Comparison of ENCODE assay signal across 8 cellular contexts in the genomic region with DNA sequence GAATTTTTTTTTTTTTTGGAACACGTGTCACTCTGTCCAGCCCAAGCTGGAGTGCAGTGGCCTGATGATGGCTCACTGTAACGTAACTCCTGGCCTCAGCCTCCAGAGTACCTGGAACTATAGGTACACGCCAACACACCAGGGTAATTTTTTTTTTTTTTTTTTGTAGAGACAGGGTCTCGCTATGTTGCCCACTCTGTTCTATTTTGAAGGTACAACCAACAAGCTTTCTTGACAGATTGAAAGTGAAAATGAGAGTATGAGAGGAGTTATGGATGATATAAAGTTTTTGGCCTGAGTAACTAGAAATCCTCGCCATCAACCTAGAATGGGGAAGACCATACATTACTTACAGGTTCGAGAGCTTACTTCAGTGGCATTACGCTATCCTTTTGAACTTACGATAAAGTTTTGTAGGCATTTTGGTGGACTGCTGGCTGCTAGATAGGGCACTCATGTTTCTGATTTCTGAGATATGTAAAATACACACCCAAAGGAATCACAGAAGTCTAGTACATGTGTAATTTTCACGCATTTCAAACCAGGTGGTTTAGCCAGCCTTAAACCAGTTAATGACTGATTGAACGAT. TPM values are rescaled to one million over a fixed set of nuclear protein-coding genes. Genes with fewer than 3 reads are reported as not detected.
A peak's percentile ranks its signal among the peaks of the same experiment; 100 is the strongest.
DNase-seq lines count a peak whose midpoint lies in the region; ATAC-seq and TF ChIP-seq lines count a peak whose summit lies in the region.

No MANE protein-coding gene starts in this region.

- H3F3A ChIP-seq in PC-3 (ENCODE audit: low read length, unreplicated experiment): no peaks in the 10 kb centered on the region

- peak overlapping the region; percentile 82 for H3K4me3 Mint-ChIP-seq in activated naive CD4-positive, alpha-beta T cell treated with anti-CD3 and anti-CD28 coated beads, Interleukin-2, amount 10 ng/mL, durations not matched to agents 7 days and 5 days
- peak overlapping the region; percentile 92 for H3K4me3 Mint-ChIP-seq in natural killer cell

- TF ChIP-seq CTCF in PC-3 (conservative IDR thresholded peaks at IDR 0.05; ENCODE audit: low read depth, low read length) (no peak), natural killer cell (IDR thresholded peaks at IDR 0.05) (no peak)

- no peaks in the 10 kb centered on the region for H3K9me2 ChIP-seq in PC-3 (replicated peaks; ENCODE audit: low read length)

- peak overlapping the region; percentile 100 for H3K4me2 ChIP-seq in PC-3 (ENCODE audit: low read length)

- no peaks in the 10 kb centered on the region for H3K27me3 Mint-ChIP-seq in activated naive CD4-positive, alpha-beta T cell treated with anti-CD3 and anti-CD28 coated beads, Interleukin-2, amount 10 ng/mL, durations not matched to agents 7 days and 5 days
- no peaks in the 10 kb centered on the region for H3K27me3 Mint-ChIP-seq in natural killer cell (ENCODE audit: low read depth in 2 of 2)

- peaks cover 41% of the 10 kb centered on the region for H3K36me3 Mint-ChIP-seq in activated naive CD4-positive, alpha-beta T cell treated with anti-CD3 and anti-CD28 coated beads, Interleukin-2, amount 10 ng/mL, durations not matched to agents 7 days and 5 days
- no peaks in the 10 kb centered on the region for H3K36me3 Mint-ChIP-seq in natural killer cell

- H3K9me3 ChIP-seq in PC-3 (ENCODE audit: low read length) (no peaks in the 10 kb centered on the region), duodenal mucosa (ENCODE audit: control insufficient read depth in 1 of 2, low read length in 2 of 2) (no peaks in the 10 kb centered on the region)

- BruUV-seq in PC-3 (replicated peaks; lab: Mats Ljungman, UMichigan): TSS peak; percentile 84

- DNase-seq in activated naive CD4-positive, alpha-beta T cell treated with anti-CD3 and anti-CD28 coated beads, Interleukin-2, amount 10 ng/mL, durations not matched to agents 7 days and 5 days: no peak
- no peak for DNase-seq in activated naive CD4-positive, alpha-beta T cell (lab: John Stamatoyannopoulos, UW)
- DNase-seq in PC-3: peak; percentile 34
- no peak for DNase-seq in natural killer cell
- DNase-seq in iPS-NIHi11 (ENCODE audit: low spot score): no peak

- H4K20me1 ChIP-seq in PC-3 (ENCODE audit: low read length): peaks cover 4% of the 10 kb centered on the region; the same call in 1 of the 2 replicates

- CTCF ChIA-PET in activated naive CD4-positive, alpha-beta T cell treated with anti-CD3 and anti-CD28 coated beads, Interleukin-2, amount 10 ng/mL, durations not matched to agents 7 days and 5 days (lab: Charles Lee): interaction anchor here (0.9 to 1.5 kb wide), 7 partner anchors 8 to 122 kb away, joined by 3 to 5 read pairs (median 3); a partner anchor contains a TSS
- CTCF ChIA-PET in PC-3 (lab: Charles Lee): interaction anchor here (0.7 kb wide), 1 partner anchor 193 kb away, joined by 3 read pairs; no protein-coding TSS in a partner anchor

- H3K4me1 Mint-ChIP-seq in activated naive CD4-positive, alpha-beta T cell treated with anti-CD3 and anti-CD28 coated beads, Interleukin-2, amount 10 ng/mL, durations not matched to agents 7 days and 5 days: peaks cover 54% of the 10 kb centered on the region
- peaks cover 41 to 49% of the 10 kb centered on the region in 2 donors for H3K4me1 Mint-ChIP-seq in natural killer cell

- peak overlapping the region; percentile 95 for H3K27ac Mint-ChIP-seq in activated naive CD4-positive, alpha-beta T cell treated with anti-CD3 and anti-CD28 coated beads, Interleukin-2, amount 10 ng/mL, durations not matched to agents 7 days and 5 days
- H3K27ac Mint-ChIP-seq in natural killer cell: peak overlapping the region; percentile 76 to 95

- H3K79me2 ChIP-seq in PC-3 (ENCODE audit: low read length): peaks cover 36% of the 10 kb centered on the region

- ATAC-seq in HG02840 (IDR thresholded peaks at IDR 0.05; ENCODE audit: low FRiP score, unreplicated experiment): peak; percentile 7
- ATAC-seq in PC-3: no peak
- ATAC-seq in natural killer cell: peak; percentile 2 to 3 (median 2)
- no peak for ATAC-seq in HG02623 (IDR thresholded peaks at IDR 0.05; ENCODE audit: unreplicated experiment)

- H3K9ac ChIP-seq in PC-3 (ENCODE audit: low read length) (peak overlapping the region; percentile 69), duodenal mucosa (ENCODE audit: low read depth in 1 of 2, low read length in 2 of 2) (peak overlapping the region; percentile 45 to 73)

- POLR2A ChIA-PET in PC-3 (lab: Charles Lee; ENCODE audit: unreplicated experiment): no interaction called here

- H3K4me3 ChIP-seq in PC-3 (ENCODE audit: low read length) (peak overlapping the region; percentile 95), duodenal mucosa (ENCODE audit: low read depth in 1 of 2, low read length in 2 of 2) (peak overlapping the region; percentile 80 to 93)

- H3K9me3 Mint-ChIP-seq in activated naive CD4-positive, alpha-beta T cell treated with anti-CD3 and anti-CD28 coated beads, Interleukin-2, amount 10 ng/mL, durations not matched to agents 7 days and 5 days: no peaks in the 10 kb centered on the region
- H3K9me3 Mint-ChIP-seq in natural killer cell: no peaks in the 10 kb centered on the region

- intact Hi-C loops in PC-3 (cut with micrococcal nuclease) (loop anchor here (1.0 kb wide), 2 partner anchors 93 to 98 kb away; a partner anchor contains a TSS), natural killer cell (cut with micrococcal nuclease) (loop anchor here (2.0 kb wide), 1 partner anchor 92 kb away; a partner anchor contains a TSS)

- no peaks in the 10 kb centered on the region for H3K27me3 ChIP-seq in PC-3 (ENCODE audit: low read length)
- H3K27me3 ChIP-seq in duodenal mucosa (ENCODE audit: control insufficient read depth in 1 of 2, insufficient read depth in 2 of 2, low read length in 2 of 2): no peaks in the 10 kb centered on the region

- H3K36me3 ChIP-seq in PC-3 (ENCODE audit: low read depth, low read length) (no peaks in the 10 kb centered on the region), duodenal mucosa (ENCODE audit: control insufficient read depth in 1 of 2, insufficient read depth in 2 of 2, low read length in 2 of 2) (no peaks in the 10 kb centered on the region)

- peak overlapping the region; percentile 95 for H2AFZ ChIP-seq in PC-3 (ENCODE audit: low read length)

- peaks cover 29% of the 10 kb centered on the region for H3K4me1 ChIP-seq in PC-3 (ENCODE audit: insufficient read depth, low read length)
- H3K4me1 ChIP-seq in duodenal mucosa (ENCODE audit: control insufficient read depth in 1 of 2, insufficient read depth in 2 of 2, low read length in 2 of 2): peaks cover 0 to 6% of the 10 kb centered on the region in 2 donors

- H3K27ac ChIP-seq in PC-3 (ENCODE audit: low read length) (peak overlapping the region; percentile 46), duodenal mucosa (ENCODE audit: low read depth, low read length) (peak overlapping the region; percentile 3)

RNA-seq across cellular contexts. Expression of a gene that starts 0.8 kb away (rescaled TPM):
- total RNA-seq in PC-3 (2014; rRNA removed): 10.5 and 13.3 TPM in 2 replicates
- 100 to 1,000 TPM; 140 to 183 (median 166) TPM for total RNA-seq in natural killer cell

Comparison
In these comparisons a context has a peak if more than half of its experiments do, and no peak if none do; other contexts are left out.
1. ATAC-seq: peak in HG02840 (single experiment) and natural killer cell (3 of 3); none in PC-3 (single experiment) and HG02623 (single experiment).